In the genomic region with DNA sequence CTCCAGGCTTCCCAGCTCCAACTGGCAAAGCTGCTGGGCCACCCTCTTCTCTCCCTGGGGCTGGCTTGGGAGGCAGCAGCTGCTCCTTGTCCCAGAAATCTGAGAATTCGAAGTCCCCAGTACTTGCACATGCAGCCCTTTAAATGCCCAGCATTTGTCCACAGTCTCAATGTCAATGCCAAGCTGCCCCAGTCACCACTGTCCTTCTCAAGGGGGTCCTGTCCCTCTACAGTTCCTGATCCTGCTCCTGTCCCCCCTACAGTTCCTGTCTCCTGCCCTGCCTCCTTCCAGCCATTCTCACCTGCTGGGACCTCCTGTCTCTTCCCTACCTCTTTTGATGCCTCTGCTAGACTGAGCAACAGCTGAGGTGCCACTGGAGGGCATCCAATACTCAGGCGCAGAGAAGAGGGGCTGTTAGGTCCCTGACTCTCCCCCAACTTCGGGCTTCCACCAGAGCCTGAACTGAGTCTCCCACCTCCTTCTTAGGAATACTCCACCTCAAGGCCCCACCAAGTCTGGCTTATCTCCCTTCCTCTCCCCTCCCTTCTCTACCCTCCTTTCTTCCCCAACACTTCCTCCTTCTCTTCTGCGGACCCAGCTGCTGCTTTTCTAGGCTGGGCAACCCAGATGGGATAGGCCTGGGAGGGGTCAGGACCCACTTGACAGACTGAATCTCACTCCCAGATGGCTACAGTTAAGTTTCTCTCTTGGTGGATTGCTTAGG, we compare ENCODE assay signal across 13 cellular contexts. TPM values are rescaled to one million over a fixed set of nuclear protein-coding genes. Genes with fewer than 3 reads are reported as not detected.
DNase-seq lines count a peak whose midpoint lies in the region; ATAC-seq and TF ChIP-seq lines count a peak whose summit lies in the region.
"Had no signal": no experiment of that assay in that cellular context is flagged by ENCODE, and none has a peak within 500 bp of the region (broad histone marks: within the 10 kb centered on the region; RNA-seq: fewer than 3 reads in every experiment).

No MANE protein-coding gene starts in this region.

- 9 to 35% methylated on average over 4 of the region's 4 CpGs for WGBS in sigmoid colon, 2 donors

- peak overlapping the region in 3 of 4 donors; percentile 97 to 98 (median 98) for H3K27ac ChIP-seq in sigmoid colon

- no peaks in the 10 kb centered on the region for H3K36me3 ChIP-seq in sigmoid colon

- H3K9me3 ChIP-seq in sigmoid colon = no peaks in the 10 kb centered on the region

- intact Hi-C loops in sigmoid colon (cut with DNase I) = loop anchor here (10.0 kb wide), 1 partner anchor 985 kb away; no protein-coding TSS in a partner anchor

- ATAC-seq in GM21737 (IDR thresholded peaks at IDR 0.05; ENCODE audit: unreplicated experiment) (no peak), HG02970 (IDR thresholded peaks at IDR 0.05; ENCODE audit: low FRiP score, unreplicated experiment) (no peak)

- H3K27me3 ChIP-seq in sigmoid colon = peaks cover 0 to 23% (median 0%) of the 10 kb centered on the region in 3 donors

- H3K4me3 ChIP-seq in fibroblast of villous mesenchyme (ENCODE audit: low read depth, low read length) (peak overlapping the region; percentile 67), sigmoid colon (peak overlapping the region; percentile 71 to 76 (median 72))

- TF ChIP-seq EP300 in sigmoid colon (IDR thresholded peaks at IDR 0.05) = no peak

- in situ Hi-C loops in KBM-7 (cut with MboI; ENCODE audit: low pct_unique_long_range_greater_than_20kb, low sequenced_read_pairs) = loop anchor here (25.0 kb wide), 1 partner anchor 827 kb away; no protein-coding TSS in a partner anchor

- TF ChIP-seq CTCF in fibroblast of villous mesenchyme (IDR thresholded peaks at IDR 0.05; ENCODE audit: insufficient read depth, low read depth, low read length) = no peak
- no peak for TF ChIP-seq CTCF in sigmoid colon (IDR thresholded peaks at IDR 0.05)

- no peak for TF ChIP-seq POLR2A in sigmoid colon (IDR thresholded peaks at IDR 0.05)

- H3K4me1 ChIP-seq in sigmoid colon = peaks cover 0 to 87% (median 47%) of the 10 kb centered on the region in 4 donors

- DNase-seq in DMS 273 treated with DMSO at 0.1 percent for 48 hours (lab: John Stamatoyannopoulos, UW) (peak; percentile 60), KBM-7 (peak; percentile 71), fibroblast of villous mesenchyme (ENCODE audit: low read depth) (peak; percentile 71), sigmoid colon (no peak), medulla oblongata (ENCODE audit: extremely low spot score) (no peak), NOMO-1 (lab: John Stamatoyannopoulos, UW; ENCODE audit: unreplicated experiment in 2 of 2) (no peak)
- DNase-seq: caudate nucleus; NCI-H1092 treated with DMSO at 0.1 percent for 48 hours; stimulated activated CD4-positive, alpha-beta T cell treated with anti-CD3 and anti-CD28 coated beads, Interleukin-4, amount 100 ng/mL, for 24 hours; SW 1271 had no signal

RNA-seq across cellular contexts. Expression of gene HOXA11, which starts 4.7 kb away (rescaled TPM):
- 41.9 and 47.1 TPM in 2 replicates for total RNA-seq in fibroblast of villous mesenchyme
- 10 to 100 TPM; 18.7 to 25.0 (median 22.1) TPM for total RNA-seq in sigmoid colon
- 1 to 10 TPM; 3.0 to 6.0 (median 4.8) TPM for polyA plus RNA-seq in sigmoid colon
- total RNA-seq: omental fat pad had no signal

RNA-seq across cellular contexts. Expression of gene HOXA13, which starts 10.2 kb away (rescaled TPM):
- total RNA-seq in fibroblast of villous mesenchyme (1.3 and 2.6 TPM in 2 replicates), sigmoid colon (10 to 100 TPM in 3 of 4 donors, 1 to 10 TPM in 1; 9.4 to 35.3 (median 21.8) TPM)
- polyA plus RNA-seq in sigmoid colon = 10 to 100 TPM; 10.7 to 21.6 (median 17.1) TPM
- total RNA-seq: omental fat pad had no signal

RNA-seq across cellular contexts. Expression of gene HOXA10, which starts 15.6 kb away (rescaled TPM):
- total RNA-seq in fibroblast of villous mesenchyme (39.0 and 47.1 TPM in 2 replicates), sigmoid colon (10 to 100 TPM; 55.1 to 64.0 (median 59.5) TPM)
- polyA plus RNA-seq in sigmoid colon = 10 to 100 TPM; 22.2 to 25.0 (median 22.8) TPM

RNA-seq across cellular contexts. Expression of gene HOXA9, which starts 24.4 kb away (rescaled TPM):
- total RNA-seq in fibroblast of villous mesenchyme (17.1 and 20.3 TPM in 2 replicates), sigmoid colon (10 to 100 TPM; 13.0 to 35.7 (median 18.2) TPM)
- 10 to 100 TPM; 21.4 to 22.4 (median 21.6) TPM for polyA plus RNA-seq in sigmoid colon

RNA-seq across cellular contexts. Expression of gene HOXA7, which starts 33.2 kb away (rescaled TPM):
- total RNA-seq in fibroblast of villous mesenchyme = 2.2 and 2.3 TPM in 2 replicates
- total RNA-seq in sigmoid colon = 1 to 10 TPM; 4.7 to 9.1 (median 7.3) TPM
- polyA plus RNA-seq in sigmoid colon = 10 to 100 TPM; 18.0 to 23.9 (median 18.0) TPM

Comparison
In these comparisons a context has a peak if more than half of its experiments do, and no peak if none do; other contexts are left out.
1. DNase-seq: peak in DMS 273 treated with DMSO at 0.1 percent for 48 hours (single experiment), KBM-7 (single experiment) and fibroblast of villous mesenchyme (single experiment); none in sigmoid colon (single experiment), medulla oblongata (single experiment) and NOMO-1 (0 of 2).